In the genomic region with DNA sequence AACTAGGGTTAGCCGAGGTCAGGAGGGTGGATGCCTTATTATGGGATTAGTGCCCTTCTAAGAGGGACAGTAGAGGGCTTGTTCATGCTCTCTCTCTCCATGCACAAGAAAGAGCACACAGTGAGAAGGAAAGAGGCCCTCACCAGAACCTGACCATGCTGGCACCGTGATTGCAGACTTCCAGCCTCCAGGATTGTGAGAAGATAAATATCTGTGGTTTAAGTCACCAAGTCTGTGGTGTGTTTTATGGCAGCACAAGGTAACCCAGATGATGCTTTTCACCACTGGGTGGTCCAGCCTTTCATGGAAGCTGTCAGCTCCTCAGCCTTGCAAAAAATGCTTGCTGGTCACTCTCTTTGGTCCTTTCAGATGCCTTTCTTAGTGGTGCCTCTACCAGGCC, we compare ENCODE assay signal across 3 cellular contexts.
"Had no signal": no experiment of that assay in that cellular context is flagged by ENCODE, and none has a peak within 500 bp of the region (broad histone marks: within the 10 kb centered on the region; RNA-seq: fewer than 3 reads in every experiment).

No MANE protein-coding gene starts in this region.

- H3K4me3 ChIP-seq: GM12878 had no signal

- DNase-seq: GDM1, GF-D8 had no signal

- ATAC-seq: GM12878 had no signal
